ENCODE assay signal across 2 cellular contexts in the genomic region with DNA sequence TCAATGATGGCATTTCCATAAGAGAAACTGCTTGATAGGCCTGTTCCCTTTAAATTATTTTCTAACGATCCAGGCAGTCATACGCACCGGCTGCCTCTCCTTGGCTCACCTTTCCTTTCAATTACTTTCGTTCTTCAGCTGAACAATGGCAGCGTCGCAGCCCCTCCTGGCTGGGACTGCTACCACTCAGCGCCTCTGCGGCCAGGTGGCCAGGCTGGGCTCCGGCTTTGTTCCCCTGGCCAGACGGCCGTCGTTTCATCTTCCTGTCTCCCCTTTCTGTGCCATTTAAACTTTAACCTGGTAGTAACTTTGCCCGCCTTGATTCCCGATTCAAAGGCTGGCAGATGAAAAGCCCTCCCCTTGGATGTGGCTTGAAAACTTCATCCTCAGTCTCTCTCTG.
TF ChIP-seq lines count a peak whose summit lies in the region.

No MANE protein-coding gene starts in this region.

TF ChIP-seq in GM23338, 12 proteins besides CTCF, POLR2A, EP300 and RAD21:
- TF ChIP-seq EZH2 (IDR thresholded peaks at IDR 0.05; ENCODE audit: low read depth, unreplicated experiment) (no peak), EZH2phosphoT487 (IDR thresholded peaks at IDR 0.05; ENCODE audit: unreplicated experiment) (no peak), CREB1 (CRISPR knock-in tag; IDR thresholded peaks at IDR 0.05; ENCODE audit: low read depth) (no peak), STAT1 (IDR thresholded peaks at IDR 0.05; ENCODE audit: unreplicated experiment) (no peak), ZNF114 (CRISPR knock-in tag; IDR thresholded peaks at IDR 0.05) (no peak)
- TF ChIP-seq, protein P1, sequence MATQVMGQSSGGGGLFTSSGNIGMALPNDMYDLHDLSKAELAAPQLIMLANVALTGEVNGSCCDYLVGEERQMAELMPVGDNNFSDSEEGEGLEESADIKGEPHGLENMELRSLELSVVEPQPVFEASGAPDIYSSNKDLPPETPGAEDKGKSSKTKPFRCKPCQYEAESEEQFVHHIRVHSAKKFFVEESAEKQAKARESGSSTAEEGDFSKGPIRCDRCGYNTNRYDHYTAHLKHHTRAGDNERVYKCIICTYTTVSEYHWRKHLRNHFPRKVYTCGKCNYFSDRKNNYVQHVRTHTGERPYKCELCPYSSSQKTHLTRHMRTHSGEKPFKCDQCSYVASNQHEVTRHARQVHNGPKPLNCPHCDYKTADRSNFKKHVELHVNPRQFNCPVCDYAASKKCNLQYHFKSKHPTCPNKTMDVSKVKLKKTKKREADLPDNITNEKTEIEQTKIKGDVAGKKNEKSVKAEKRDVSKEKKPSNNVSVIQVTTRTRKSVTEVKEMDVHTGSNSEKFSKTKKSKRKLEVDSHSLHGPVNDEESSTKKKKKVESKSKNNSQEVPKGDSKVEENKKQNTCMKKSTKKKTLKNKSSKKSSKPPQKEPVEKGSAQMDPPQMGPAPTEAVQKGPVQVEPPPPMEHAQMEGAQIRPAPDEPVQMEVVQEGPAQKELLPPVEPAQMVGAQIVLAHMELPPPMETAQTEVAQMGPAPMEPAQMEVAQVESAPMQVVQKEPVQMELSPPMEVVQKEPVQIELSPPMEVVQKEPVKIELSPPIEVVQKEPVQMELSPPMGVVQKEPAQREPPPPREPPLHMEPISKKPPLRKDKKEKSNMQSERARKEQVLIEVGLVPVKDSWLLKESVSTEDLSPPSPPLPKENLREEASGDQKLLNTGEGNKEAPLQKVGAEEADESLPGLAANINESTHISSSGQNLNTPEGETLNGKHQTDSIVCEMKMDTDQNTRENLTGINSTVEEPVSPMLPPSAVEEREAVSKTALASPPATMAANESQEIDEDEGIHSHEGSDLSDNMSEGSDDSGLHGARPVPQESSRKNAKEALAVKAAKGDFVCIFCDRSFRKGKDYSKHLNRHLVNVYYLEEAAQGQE (IDR thresholded peaks at IDR 0.05; ENCODE audit: unreplicated experiment) = no peak

TF ChIP-seq in H1, 55 proteins besides CTCF, POLR2A, EP300 and RAD21:
- TF ChIP-seq, protein P2, sequence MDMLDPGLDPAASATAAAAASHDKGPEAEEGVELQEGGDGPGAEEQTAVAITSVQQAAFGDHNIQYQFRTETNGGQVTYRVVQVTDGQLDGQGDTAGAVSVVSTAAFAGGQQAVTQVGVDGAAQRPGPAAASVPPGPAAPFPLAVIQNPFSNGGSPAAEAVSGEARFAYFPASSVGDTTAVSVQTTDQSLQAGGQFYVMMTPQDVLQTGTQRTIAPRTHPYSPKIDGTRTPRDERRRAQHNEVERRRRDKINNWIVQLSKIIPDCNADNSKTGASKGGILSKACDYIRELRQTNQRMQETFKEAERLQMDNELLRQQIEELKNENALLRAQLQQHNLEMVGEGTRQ (IDR thresholded peaks at IDR 0.05; ENCODE audit: low read length) = no peak
- TF ChIP-seq, protein P3, sequence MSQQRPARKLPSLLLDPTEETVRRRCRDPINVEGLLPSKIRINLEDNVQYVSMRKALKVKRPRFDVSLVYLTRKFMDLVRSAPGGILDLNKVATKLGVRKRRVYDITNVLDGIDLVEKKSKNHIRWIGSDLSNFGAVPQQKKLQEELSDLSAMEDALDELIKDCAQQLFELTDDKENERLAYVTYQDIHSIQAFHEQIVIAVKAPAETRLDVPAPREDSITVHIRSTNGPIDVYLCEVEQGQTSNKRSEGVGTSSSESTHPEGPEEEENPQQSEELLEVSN (IDR thresholded peaks at IDR 0.05) = peak; percentile 53; the same call in 1 of the 2 replicates
- TF ChIP-seq MAFK (IDR thresholded peaks at IDR 0.05; ENCODE audit: low read depth, low read length) = no peak
- no peak for TF ChIP-seq GTF2F1 (IDR thresholded peaks at IDR 0.05; ENCODE audit: borderline replicate concordance, low read depth, low read length)
- no peak for TF ChIP-seq NRF1 (IDR thresholded peaks at IDR 0.05; ENCODE audit: low read depth, low read length)
- peak; percentile 39; the same call in 1 of the 2 replicates for TF ChIP-seq YY1 (IDR thresholded peaks at IDR 0.05; ENCODE audit: low read depth, low read length)
- no peak for TF ChIP-seq HDAC6 (IDR thresholded peaks at IDR 0.05; ENCODE audit: low read depth, low read length)
- TF ChIP-seq, protein P4, sequence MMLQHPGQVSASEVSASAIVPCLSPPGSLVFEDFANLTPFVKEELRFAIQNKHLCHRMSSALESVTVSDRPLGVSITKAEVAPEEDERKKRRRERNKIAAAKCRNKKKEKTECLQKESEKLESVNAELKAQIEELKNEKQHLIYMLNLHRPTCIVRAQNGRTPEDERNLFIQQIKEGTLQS (IDR thresholded peaks at IDR 0.05; ENCODE audit: insufficient read depth, low read depth, low read length) = no peak
- TF ChIP-seq, protein P5, sequence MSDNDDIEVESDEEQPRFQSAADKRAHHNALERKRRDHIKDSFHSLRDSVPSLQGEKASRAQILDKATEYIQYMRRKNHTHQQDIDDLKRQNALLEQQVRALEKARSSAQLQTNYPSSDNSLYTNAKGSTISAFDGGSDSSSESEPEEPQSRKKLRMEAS (IDR thresholded peaks at IDR 0.05) = peak; percentile 65
TF ChIP-seq in H1: peak in this region for 3.
